9 cellular contexts compared by ENCODE assay signal in genomic region chr17:39926588-39927100, GRCh38. TPM values are rescaled to one million over a fixed set of nuclear protein-coding genes. Genes with fewer than 3 reads are reported as not detected.
DNase-seq lines count a peak whose midpoint lies in the region; ATAC-seq, FAIRE-seq and TF ChIP-seq lines count a peak whose summit lies in the region.
"Had no signal": no experiment of that assay in that cellular context is flagged by ENCODE, and none has a peak within 500 bp of the region (broad histone marks: within the 10 kb centered on the region; RNA-seq: fewer than 3 reads in every experiment).

No MANE protein-coding gene starts in this region.

- WGBS in GM12878 (ENCODE audit: insufficient coverage, insufficient replicate concordance, low lambda C conversion rate, missing lambda C conversion rate), result 1% methylated on average over 14 of the region's 15 CpGs

- H3K36me3 ChIP-seq in GM12878 (ENCODE audit: control insufficient read depth in 2 of 2, insufficient read depth in 2 of 2, low read length in 1 of 2), result peaks cover 8 to 13% of the 10 kb centered on the region in 2 experiments; a peak in 3 of 4 replicates

- intact Hi-C loops in GM12878 (cut with micrococcal nuclease; ENCODE audit: unreplicated experiment), result loop anchor here (2.0 to 5.0 kb wide), 3 partner anchors 32 to 169 kb away; partner anchors contain the start of gene PSMD3

- BruUV-seq in GM12878 (replicated peaks; lab: Mats Ljungman, UMichigan), result TSS peak; percentile 51

- RAD21 ChIA-PET in GM12878 (lab: Charles Lee; ENCODE audit: unreplicated experiment), result interaction anchor here (0.9 to 4.2 kb wide), 9 partner anchors 11 to 171 kb away, joined by 3 to 35 read pairs (median 4); partner anchors contain the start of gene PSMD3

- H3K4me2 ChIP-seq in GM12878 (ENCODE audit: control insufficient read depth, insufficient read depth), result peak overlapping the region; percentile 89

- TF ChIP-seq CTCF in GM12878 (IDR thresholded peaks at IDR 0.05 in 2 of 3, conservative IDR thresholded peaks at IDR 0.05 in 1 of 3; ENCODE audit: control insufficient read depth in 2 of 3, extremely low read depth in 1 of 3, insufficient read depth in 1 of 3, low read depth in 3 of 3, low read length in 3 of 3), result no peak

- peak overlapping the region; percentile 94 for H3K4me3 Mint-ChIP-seq in T-helper 17 cell

- DNase-seq in T-helper 17 cell (peak; percentile 31 to 37 (median 36)), GM12878 (ENCODE audit: low read depth, low spot score) (no peak), iPS-NIHi7 (ENCODE audit: extremely low spot score) (peak; percentile 72), NCI-H187 (lab: John Stamatoyannopoulos, UW) (no peak)
- peak; percentile 19 to 42 for DNase-seq in stimulated activated CD4-positive, alpha-beta T cell treated with anti-CD3 and anti-CD28 coated beads, Interleukin-1b, Interleukin-23, amount 100 ng/mL, for 4 hours (ENCODE audit: low read depth in 2 of 2)

- TF ChIP-seq RAD21 in GM12878 (IDR thresholded peaks at IDR 0.05; ENCODE audit: insufficient read depth, low read depth, low read length), result no peak

- H3K4me3 ChIP-seq in GM12878, result peak overlapping the region; percentile 87

- H3K36me3 Mint-ChIP-seq in T-helper 17 cell (ENCODE audit: low read depth), result peaks cover 7% of the 10 kb centered on the region

- H2AFZ ChIP-seq in GM12878 (ENCODE audit: control insufficient read depth, low read depth, low read length), result no peak overlapping the region

- POLR2A ChIA-PET in GM12878 (lab: Charles Lee), result interaction anchor here (0.6 to 6.4 kb wide), 12 partner anchors 9 to 371 kb away, joined by 3 to 64 read pairs (median 4); no protein-coding TSS in a partner anchor

- peak overlapping the region; percentile 97 for H3K27ac Mint-ChIP-seq in T-helper 17 cell

- TF ChIP-seq EP300 in GM12878 (IDR thresholded peaks at IDR 0.05; ENCODE audit: borderline replicate concordance in 1 of 2, control insufficient read depth in 1 of 2, low read depth in 2 of 2, low read length in 2 of 2), result no peak

- H3K9me3 ChIP-seq in T-helper 17 cell (ENCODE audit: control insufficient read depth, low read length, poor library complexity, severe bottlenecking) (no peaks in the 10 kb centered on the region), GM12878 (replicated peaks; ENCODE audit: control insufficient read depth, insufficient read depth, low read length) (no peaks in the 10 kb centered on the region)

- in situ Hi-C loops in GM12878 (cut with MboI), result no loop called here

- peak overlapping the region; percentile 83 for H3K9ac ChIP-seq in GM12878 (ENCODE audit: control insufficient read depth, insufficient read depth, low read length)

- H3K27me3 ChIP-seq in GM12878 (replicated peaks in 1 of 2; ENCODE audit: control insufficient read depth in 2 of 2, insufficient read depth in 2 of 2, low read length in 1 of 2), result no peaks in the 10 kb centered on the region

- ATAC-seq in HG03175 (IDR thresholded peaks at IDR 0.05; ENCODE audit: unreplicated experiment) (peak; percentile 23), T-helper 17 cell (peak; percentile 71), GM12878 (peak; percentile 72), HG02571 (IDR thresholded peaks at IDR 0.05; ENCODE audit: unreplicated experiment) (no peak)

- peak; percentile 20 for TF ChIP-seq POLR2A in GM10847 (IDR thresholded peaks at IDR 0.05; ENCODE audit: extremely low read depth, insufficient read length)
- peak; percentile 55; the same call in 1 of the 2 replicates for TF ChIP-seq POLR2A in GM12878 (IDR thresholded peaks at IDR 0.05; ENCODE audit: low read depth, low read length)

- CTCF ChIA-PET in GM12878 (lab: Yijun Ruan, JAX), result interaction anchor here (0.6 to 2.2 kb wide), 8 partner anchors 11 to 81 kb away, joined by 3 to 12 read pairs (median 4); partner anchors contain the start of gene PSMD3

- peaks cover 56% of the 10 kb centered on the region for H3K79me2 ChIP-seq in GM12878 (ENCODE audit: control insufficient read depth, insufficient read depth, low read length)

- no peaks in the 10 kb centered on the region for H4K20me1 ChIP-seq in GM12878 (ENCODE audit: control insufficient read depth, insufficient read depth)

- H3K4me1 ChIP-seq in GM12878 (ENCODE audit: control insufficient read depth, insufficient read depth, low read length), result peaks cover 29% of the 10 kb centered on the region

- SMC1A ChIA-PET in GM12878 (lab: Charles Lee; ENCODE audit: uncharacterized antibody, unreplicated experiment), result interaction anchor here (1.0 to 5.7 kb wide), 6 partner anchors 11 to 151 kb away, joined by 3 to 46 read pairs (median 6); no protein-coding TSS in a partner anchor

- no peak for FAIRE-seq in GM12878 (lab: Jason Lieb, UNC)
- FAIRE-seq: frontal cortex had no signal

- no peaks in the 10 kb centered on the region for H3K27me3 Mint-ChIP-seq in T-helper 17 cell

- H3K4me1 Mint-ChIP-seq in T-helper 17 cell, result peaks cover 38% of the 10 kb centered on the region

- peak overlapping the region; percentile 82 for H3K27ac ChIP-seq in GM12878 (ENCODE audit: control insufficient read depth, insufficient read depth)

RNA-seq across cellular contexts. Expression of gene ORMDL3, which starts 0.8 kb away (rescaled TPM):
- total RNA-seq in T-helper 17 cell (10 to 100 TPM; 76.0 to 88.9 TPM), GM12878 (2014; rRNA removed) (51.5 and 53.3 TPM in 2 replicates), GM12878 (2014; rRNA removed; fragmentation: Illumina TruSeq; extraction: Trizol) (48.5 and 58.0 TPM in 2 replicates), GM12878 (2021) (49.4 and 56.0 TPM in 2 replicates)
- 129 and 143 TPM in 2 replicates for total RNA-seq in GM12878 (2013; cell fraction: nucleolus; rRNA removed)
- 59.3 TPM for polyA plus RNA-seq in GM12878 (2011; ENCODE audit: low read depth)
- polyA plus RNA-seq in GM12878 (2011; rRNA removed) (62.0 and 98.1 TPM in 2 replicates), GM12878 (2014; fragmentation: Illumina TruSeq; extraction: Trizol) (45.5 and 51.3 TPM in 2 replicates), GM12878 (2014; fragmentation: Nextera tagmentation; extraction: Ambion mirVana) (10 to 100 TPM in 1 of 2 experiments, 1 to 10 TPM in 1; 8.8 to 21.1 TPM), GM12878 (2014; rRNA removed) (50.3 and 53.0 TPM in 2 replicates), GM12878 (2016; fragmentation: Nextera tagmentation; extraction: Ambion mirVana) (10 to 100 TPM in 1 of 2 experiments, 1 to 10 TPM in 1; 9.6 to 12.5 TPM)
- polyA plus RNA-seq in GM12878 (2011; cell fraction: cytosol; rRNA removed), result 109 and 152 TPM in 2 replicates
- polyA plus RNA-seq in GM12878 (2011; cell fraction: nucleus; rRNA removed), result 86.2 and 97.3 TPM in 2 replicates
- 75.2 and 80.5 TPM in 2 replicates for polyA plus RNA-seq in GM12878 (2012)
- 87.0 and 104 TPM in 2 replicates for polyA minus RNA-seq in GM12878 (2011; rRNA and poly(A)+ RNA removed)
- polyA minus RNA-seq in GM12878 (2011; cell fraction: cytosol; rRNA and poly(A)+ RNA removed), result 19.1 and 31.7 TPM in 2 replicates
- 29.6 and 32.8 TPM in 2 replicates for polyA minus RNA-seq in GM12878 (2011; cell fraction: nucleus; rRNA and poly(A)+ RNA removed)

RNA-seq across cellular contexts. Expression of gene LRRC3C, which starts 0.9 kb away (rescaled TPM):
- total RNA-seq in T-helper 17 cell (not detected), GM12878 (2014; rRNA removed) (not detected in 2 replicates), GM12878 (2014; rRNA removed; fragmentation: Illumina TruSeq; extraction: Trizol) (not detected in 2 replicates), GM12878 (2021) (not detected in 2 replicates)
- not detected in 2 replicates for total RNA-seq in GM12878 (2013; cell fraction: nucleolus; rRNA removed)
- not detected for polyA plus RNA-seq in GM12878 (2011; ENCODE audit: low read depth)
- polyA plus RNA-seq in GM12878 (2011; rRNA removed) (not detected in 2 replicates), GM12878 (2014; fragmentation: Illumina TruSeq; extraction: Trizol) (not detected in 2 replicates), GM12878 (2014; fragmentation: Nextera tagmentation; extraction: Ambion mirVana) (not detected), GM12878 (2014; rRNA removed) (0.13 TPM in 1 of 2 replicates, not detected in the other), GM12878 (2016; fragmentation: Nextera tagmentation; extraction: Ambion mirVana) (not detected)
- polyA plus RNA-seq in GM12878 (2011; cell fraction: cytosol; rRNA removed), result 0.12 TPM in 1 of 2 replicates, not detected in the other
- polyA plus RNA-seq in GM12878 (2011; cell fraction: nucleus; rRNA removed), result not detected in 2 replicates
- polyA plus RNA-seq in GM12878 (2012), result not detected in 2 replicates
- not detected in 2 replicates for polyA minus RNA-seq in GM12878 (2011; rRNA and poly(A)+ RNA removed)
- not detected in 2 replicates for polyA minus RNA-seq in GM12878 (2011; cell fraction: cytosol; rRNA and poly(A)+ RNA removed)
- polyA minus RNA-seq in GM12878 (2011; cell fraction: nucleus; rRNA and poly(A)+ RNA removed), result not detected in 2 replicates
- total RNA-seq: frontal cortex had no signal

RNA-seq across cellular contexts. Expression of gene GSDMB, which starts 8.2 kb away (rescaled TPM):
- 10 to 100 TPM; 17.2 to 28.6 TPM for total RNA-seq in T-helper 17 cell
- total RNA-seq in GM12878 (2013; cell fraction: nucleolus; rRNA removed), result 87.9 and 98.3 TPM in 2 replicates
- 3.2 and 3.6 TPM in 2 replicates for total RNA-seq in GM12878 (2014; rRNA removed)
- 6.0 and 6.7 TPM in 2 replicates for total RNA-seq in GM12878 (2014; rRNA removed; fragmentation: Illumina TruSeq; extraction: Trizol)
- total RNA-seq in GM12878 (2021), result 5.7 and 6.3 TPM in 2 replicates
- polyA plus RNA-seq in GM12878 (2011; ENCODE audit: low read depth), result 10.7 TPM
- polyA plus RNA-seq in GM12878 (2011; rRNA removed), result 13.0 and 13.1 TPM in 2 replicates
- polyA plus RNA-seq in GM12878 (2011; cell fraction: cytosol; rRNA removed), result 4.3 and 4.9 TPM in 2 replicates
- polyA plus RNA-seq in GM12878 (2011; cell fraction: nucleus; rRNA removed), result 53.1 and 61.3 TPM in 2 replicates
- 13.3 and 16.4 TPM in 2 replicates for polyA plus RNA-seq in GM12878 (2012)
- 7.2 and 11.7 TPM in 2 replicates for polyA plus RNA-seq in GM12878 (2014; fragmentation: Illumina TruSeq; extraction: Trizol)
- polyA plus RNA-seq in GM12878 (2014; fragmentation: Nextera tagmentation; extraction: Ambion mirVana), result 1 to 10 TPM in 1 of 2 experiments, under 1 TPM in 1; 0.84 to 2.2 TPM
- 7.3 and 7.4 TPM in 2 replicates for polyA plus RNA-seq in GM12878 (2014; rRNA removed)
- 1 to 10 TPM; 1.9 to 2.3 TPM for polyA plus RNA-seq in GM12878 (2016; fragmentation: Nextera tagmentation; extraction: Ambion mirVana)
- polyA minus RNA-seq in GM12878 (2011; rRNA and poly(A)+ RNA removed), result 9.1 and 9.3 TPM in 2 replicates
- polyA minus RNA-seq in GM12878 (2011; cell fraction: cytosol; rRNA and poly(A)+ RNA removed), result 1.5 and 1.6 TPM in 2 replicates
- 9.9 and 12.6 TPM in 2 replicates for polyA minus RNA-seq in GM12878 (2011; cell fraction: nucleus; rRNA and poly(A)+ RNA removed)

RNA-seq across cellular contexts. Expression of gene GSDMA, which starts 36.2 kb away (rescaled TPM):
- total RNA-seq in T-helper 17 cell (under 1 TPM in 1 of 2 donors, not detected in 1; 0.26 TPM), GM12878 (2014; rRNA removed) (not detected in 2 replicates), GM12878 (2014; rRNA removed; fragmentation: Illumina TruSeq; extraction: Trizol) (not detected in 2 replicates), GM12878 (2021) (not detected in 2 replicates)
- total RNA-seq in GM12878 (2013; cell fraction: nucleolus; rRNA removed), result not detected in 2 replicates
- not detected for polyA plus RNA-seq in GM12878 (2011; ENCODE audit: low read depth)
- polyA plus RNA-seq in GM12878 (2011; rRNA removed) (0.11 and 0.33 TPM in 2 replicates), GM12878 (2014; fragmentation: Illumina TruSeq; extraction: Trizol) (not detected in 2 replicates), GM12878 (2014; fragmentation: Nextera tagmentation; extraction: Ambion mirVana) (under 1 TPM in 1 of 2 experiments, not detected in 1; 0.04 TPM), GM12878 (2014; rRNA removed) (not detected in 2 replicates), GM12878 (2016; fragmentation: Nextera tagmentation; extraction: Ambion mirVana) (not detected)
- 0.16 and 0.22 TPM in 2 replicates for polyA plus RNA-seq in GM12878 (2011; cell fraction: cytosol; rRNA removed)
- polyA plus RNA-seq in GM12878 (2011; cell fraction: nucleus; rRNA removed), result 0.09 and 0.13 TPM in 2 replicates
- polyA plus RNA-seq in GM12878 (2012), result 0.07 TPM in 1 of 2 replicates, not detected in the other
- 0.46 TPM in 1 of 2 replicates, not detected in the other for polyA minus RNA-seq in GM12878 (2011; rRNA and poly(A)+ RNA removed)
- polyA minus RNA-seq in GM12878 (2011; cell fraction: cytosol; rRNA and poly(A)+ RNA removed), result not detected in 2 replicates
- not detected in 2 replicates for polyA minus RNA-seq in GM12878 (2011; cell fraction: nucleus; rRNA and poly(A)+ RNA removed)

RNA-seq across cellular contexts. Expression of gene PSMD3, which starts 54.0 kb away (rescaled TPM):
- total RNA-seq in T-helper 17 cell (10 to 100 TPM; 51.8 to 63.9 TPM), GM12878 (2014; rRNA removed) (132 and 150 TPM in 2 replicates), GM12878 (2014; rRNA removed; fragmentation: Illumina TruSeq; extraction: Trizol) (65.8 and 70.3 TPM in 2 replicates), GM12878 (2021) (150 and 151 TPM in 2 replicates)
- total RNA-seq in GM12878 (2013; cell fraction: nucleolus; rRNA removed), result 59.9 and 66.8 TPM in 2 replicates
- polyA plus RNA-seq in GM12878 (2011; ENCODE audit: low read depth), result 53.3 TPM
- polyA plus RNA-seq in GM12878 (2011; rRNA removed) (35.1 and 79.4 TPM in 2 replicates), GM12878 (2014; fragmentation: Illumina TruSeq; extraction: Trizol) (78.8 and 121 TPM in 2 replicates), GM12878 (2014; fragmentation: Nextera tagmentation; extraction: Ambion mirVana) (1 to 10 TPM; 2.2 to 2.6 TPM), GM12878 (2014; rRNA removed) (138 and 155 TPM in 2 replicates), GM12878 (2016; fragmentation: Nextera tagmentation; extraction: Ambion mirVana) (100 to 1,000 TPM; 182 to 192 TPM)
- polyA plus RNA-seq in GM12878 (2011; cell fraction: cytosol; rRNA removed), result 104 and 113 TPM in 2 replicates
- 99.4 and 118 TPM in 2 replicates for polyA plus RNA-seq in GM12878 (2011; cell fraction: nucleus; rRNA removed)
- polyA plus RNA-seq in GM12878 (2012), result 81.3 and 91.1 TPM in 2 replicates
- polyA minus RNA-seq in GM12878 (2011; rRNA and poly(A)+ RNA removed), result 83.5 and 88.8 TPM in 2 replicates
- polyA minus RNA-seq in GM12878 (2011; cell fraction: cytosol; rRNA and poly(A)+ RNA removed), result 33.7 and 39.4 TPM in 2 replicates
- 21.6 and 30.6 TPM in 2 replicates for polyA minus RNA-seq in GM12878 (2011; cell fraction: nucleus; rRNA and poly(A)+ RNA removed)

Comparison
In these comparisons a context has a peak if more than half of its experiments do, and no peak if none do; other contexts are left out.
1. DNase-seq: peak in T-helper 17 cell (3 of 3), iPS-NIHi7 (single experiment) and stimulated activated CD4-positive, alpha-beta T cell treated with anti-CD3 and anti-CD28 coated beads, Interleukin-1b, Interleukin-23, amount 100 ng/mL, for 4 hours (2 of 2); none in GM12878 (single experiment) and NCI-H187 (0 of 2).